In genomic region chr12:32679091-32679909, GRCh38 we compare ENCODE assay signal across 8 cellular contexts. TPM values are rescaled to one million over a fixed set of nuclear protein-coding genes. Genes with fewer than 3 reads are reported as not detected.
DNase-seq lines count a peak whose midpoint lies in the region; ATAC-seq, FAIRE-seq and TF ChIP-seq lines count a peak whose summit lies in the region.

TSS of gene DNM1L (plus strand) at chr12:32679301. CDS start at chr12:32679364, 63 bp downstream.

- peak; percentile 20 for TF ChIP-seq CTCF in type B pancreatic cell (conservative IDR thresholded peaks at IDR 0.05)

- 0 to 1% (median 1%) methylated on average over 55 to 76 of the region's 76 CpGs for WGBS in adipose tissue, 3 donors

- intact Hi-C loops in cardiac septum (cut with DNase I): loop anchor here (1.0 to 10.0 kb wide), 2 partner anchors 76 to 1024 kb away; partner anchors contain the start of genes ETFBKMT and YARS2

- H3K4me3 Mint-ChIP-seq in T-cell (peak within 1 kb of the TSS; percentile 85 to 90 (median 90)), type B pancreatic cell (peak within 1 kb of the TSS; percentile 89)

- H3K36me3 Mint-ChIP-seq in T-cell (no peaks in the 10 kb centered on the region), type B pancreatic cell (peaks cover 11% of the 10 kb centered on the region)

- POLR2A ChIA-PET in T-cell (lab: Charles Lee): interaction anchor here in 1 of 2 donors (1.2 kb wide), 1 partner anchor 76 kb away, joined by 5 read pairs; no protein-coding TSS in a partner anchor

- TF ChIP-seq POLR2A in GM12891 (IDR thresholded peaks at IDR 0.05; ENCODE audit: low read depth, low read length): peak; percentile 93

- CTCF ChIA-PET in T-cell (lab: Charles Lee): interaction anchor here in 1 of 2 donors (0.9 to 1.0 kb wide), 2 partner anchors 27 to 77 kb away, joined by 4 to 7 read pairs; partner anchors contain the start of gene YARS2

- FAIRE-seq in GM12891 (lab: Jason Lieb, UNC): peak; percentile 98

- H3K27me3 Mint-ChIP-seq in T-cell (no peaks in the 10 kb centered on the region), type B pancreatic cell (no peaks in the 10 kb centered on the region)

- peak within 1 kb of the TSS; percentile 87 to 92 for H3K27ac Mint-ChIP-seq in T-cell
- peak within 1 kb of the TSS; percentile 93 for H3K27ac Mint-ChIP-seq in type B pancreatic cell

- H3K4me1 Mint-ChIP-seq in T-cell (peaks cover 31 to 35% (median 33%) of the 10 kb centered on the region in 3 donors), type B pancreatic cell (ENCODE audit: unreplicated experiment) (peaks cover 4% of the 10 kb centered on the region)

- peak; percentile 97 for ATAC-seq in HG02840 (IDR thresholded peaks at IDR 0.05; ENCODE audit: low FRiP score, unreplicated experiment)
- ATAC-seq in T-cell (replicated peaks in 1 of 4): peak; percentile 98 to 100 (median 99)

- H3K9me3 Mint-ChIP-seq in T-cell (no peaks in the 10 kb centered on the region), type B pancreatic cell (no peaks in the 10 kb centered on the region)

- H3K27ac ChIP-seq in adipose tissue (ENCODE audit: low read depth, low read length): peak within 1 kb of the TSS; percentile 51

- DNase-seq in GM12891 (ENCODE audit: insufficient read length, low spot score) (peak; percentile 87), NCI-H1436 treated with DMSO at 0.1 percent for 48 hours (lab: John Stamatoyannopoulos, UW) (peak; percentile 83), T-cell (peak; percentile 80 to 95 (median 91)), cardiac septum (ENCODE audit: low spot score) (peak; percentile 98), pons (ENCODE audit: low spot score) (peak; percentile 97), type B pancreatic cell (ENCODE audit: extremely low spot score, unreplicated experiment) (peak; percentile 97)

TF ChIP-seq in GM12891, 5 proteins besides CTCF, POLR2A, EP300 and RAD21:
- peak; percentile 84 for TF ChIP-seq TAF1 (IDR thresholded peaks at IDR 0.05; ENCODE audit: low read depth, low read length)
- TF ChIP-seq PAX5 (IDR thresholded peaks at IDR 0.05; ENCODE audit: insufficient read depth, low read length, severe bottlenecking): no peak
- TF ChIP-seq POU2F2 (IDR thresholded peaks at IDR 0.05; ENCODE audit: low read depth, low read length): no peak
- peak; percentile 87 for TF ChIP-seq POLR2AphosphoS5 (IDR thresholded peaks at IDR 0.05; ENCODE audit: low read depth, low read length)
- TF ChIP-seq SPI1 (IDR thresholded peaks at IDR 0.05; ENCODE audit: low read depth, low read length): 0 out of 2 replicates have a peak, but pooled peaks have one; percentile 19

RNA-seq across cellular contexts. Expression of gene DNM1L, which starts in this region (rescaled TPM):
- 45.9 TPM for polyA plus RNA-seq in GM12891 (2012; ENCODE audit: low read depth, missing spikeins)
- 10 to 100 TPM; 44.4 to 65.9 (median 48.3) TPM for total RNA-seq in T-cell
- polyA plus RNA-seq in adipose tissue: 10 to 100 TPM in 2 of 3 donors, 1 to 10 TPM in 1; 9.8 to 29.7 (median 21.8) TPM
- total RNA-seq in cardiac septum: 67.3 TPM
- 76.8 and 121 TPM in 2 replicates for total RNA-seq in type B pancreatic cell (ENCODE audit: low replicate concordance)

Comparison
In these comparisons a context has a peak if more than half of its experiments do, and no peak if none do; other contexts are left out.
1. Peak in every context shown above with its lines: DNase-seq, ATAC-seq and H3K27ac ChIP-seq.